Comparison of ENCODE assay signal across 10 cellular contexts in the genomic region with DNA sequence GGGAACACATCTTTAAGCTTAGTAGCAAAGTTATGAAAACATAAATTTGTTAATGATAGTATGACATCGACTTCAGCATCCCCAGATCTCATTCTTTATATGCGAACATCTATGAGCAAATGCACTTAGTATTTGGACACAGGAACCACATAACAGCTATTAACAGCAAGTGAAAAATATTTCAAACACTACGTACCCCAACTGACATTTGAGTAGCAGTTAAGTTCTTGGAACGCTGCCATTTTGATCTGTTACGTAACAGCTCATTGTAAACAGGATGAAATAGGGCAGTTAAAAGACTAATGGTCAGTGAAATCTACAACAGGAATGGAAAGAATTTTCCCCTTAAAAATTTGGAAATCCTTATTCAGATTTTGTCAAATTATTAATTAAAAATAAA.
A peak's percentile ranks its signal among the peaks of the same experiment; 100 is the strongest.
DNase-seq lines count a peak whose midpoint lies in the region; ATAC-seq and TF ChIP-seq lines count a peak whose summit lies in the region.
"Had no signal": no experiment of that assay in that cellular context is flagged by ENCODE, and none has a peak within 500 bp of the region (broad histone marks: within the 10 kb centered on the region; RNA-seq: fewer than 3 reads in every experiment).

No MANE protein-coding gene starts in this region.

- no peaks in the 10 kb centered on the region for H3K9me3 Mint-ChIP-seq in activated naive CD4-positive, alpha-beta T cell treated with anti-CD3 and anti-CD28 coated beads, Interleukin-2, amount 50 U/mL, for 72 hours
- H3K9me3 Mint-ChIP-seq: activated naive CD8-positive, alpha-beta T cell treated with anti-CD3 and anti-CD28 coated beads, Interleukin-2, amount 10 ng/mL, durations not matched to agents 7 days and 5 days; neural crest cell had no signal

- peak; percentile 67 for DNase-seq in GM03348 (ENCODE audit: low spot score)
- peak; percentile 59 for DNase-seq in NCI-H69 (lab: John Stamatoyannopoulos, UW)
- DNase-seq in epithelial cell of proximal tubule (ENCODE audit: low read depth): peak; percentile 85
- no peak for DNase-seq in Ammon's horn (ENCODE audit: low spot score)
- DNase-seq in GM19238 (ENCODE audit: insufficient read length, low spot score): no peak
- DNase-seq in activated naive CD4-positive, alpha-beta T cell treated with anti-CD3 and anti-CD28 coated beads, Interleukin-2, amount 50 U/mL, for 72 hours (ENCODE audit: low spot score in 2 of 2): no peak
- DNase-seq: activated naive CD8-positive, alpha-beta T cell treated with anti-CD3 and anti-CD28 coated beads, Interleukin-2, amount 10 ng/mL, durations not matched to agents 7 days and 5 days had no signal

- H3K27ac Mint-ChIP-seq in activated naive CD4-positive, alpha-beta T cell treated with anti-CD3 and anti-CD28 coated beads, Interleukin-2, amount 50 U/mL, for 72 hours: no peak overlapping the region
- H3K27ac Mint-ChIP-seq: activated naive CD8-positive, alpha-beta T cell treated with anti-CD3 and anti-CD28 coated beads, Interleukin-2, amount 10 ng/mL, durations not matched to agents 7 days and 5 days had no signal

- H3K27ac ChIP-seq in rectal smooth muscle tissue (ENCODE audit: low read depth, low read length): peak overlapping the region; percentile 40

- no peak for TF ChIP-seq CTCF in epithelial cell of proximal tubule (conservative IDR thresholded peaks at IDR 0.05; ENCODE audit: low read depth, low read length)

- no peak overlapping the region for H3K9ac ChIP-seq in rectal smooth muscle tissue (ENCODE audit: low read length)

- H3K36me3 Mint-ChIP-seq in activated naive CD4-positive, alpha-beta T cell treated with anti-CD3 and anti-CD28 coated beads, Interleukin-2, amount 50 U/mL, for 72 hours: no peaks in the 10 kb centered on the region
- H3K36me3 Mint-ChIP-seq: activated naive CD8-positive, alpha-beta T cell treated with anti-CD3 and anti-CD28 coated beads, Interleukin-2, amount 10 ng/mL, durations not matched to agents 7 days and 5 days had no signal

- ATAC-seq in GM18867 (IDR thresholded peaks at IDR 0.05; ENCODE audit: unreplicated experiment): no peak
- ATAC-seq in activated naive CD4-positive, alpha-beta T cell treated with anti-CD3 and anti-CD28 coated beads, Interleukin-2, amount 50 U/mL, for 72 hours: no peak

- no peaks in the 10 kb centered on the region for H3K36me3 ChIP-seq in rectal smooth muscle tissue (ENCODE audit: control insufficient read depth, insufficient read depth, low read length)

- H3K4me3 ChIP-seq in epithelial cell of proximal tubule (ENCODE audit: low read depth, low read length) (no peak overlapping the region), rectal smooth muscle tissue (ENCODE audit: low read length) (no peak overlapping the region)

- H3K4me1 ChIP-seq in rectal smooth muscle tissue (ENCODE audit: control insufficient read depth, insufficient read depth, low read length): peaks cover 37% of the 10 kb centered on the region

- H3K27me3 ChIP-seq in rectal smooth muscle tissue (ENCODE audit: control insufficient read depth, insufficient read depth, low read length): no peaks in the 10 kb centered on the region

Comparison
In these comparisons a context has a peak if more than half of its experiments do, and no peak if none do; other contexts are left out.
1. DNase-seq: peak in GM03348 (single experiment), NCI-H69 (single experiment) and epithelial cell of proximal tubule (single experiment); none in Ammon's horn (single experiment), GM19238 (single experiment) and activated naive CD4-positive, alpha-beta T cell treated with anti-CD3 and anti-CD28 coated beads, Interleukin-2, amount 50 U/mL, for 72 hours (0 of 2).